In genomic region chr2:151828143-151828889, GRCh38 we compare ENCODE assay signal across 8 cellular contexts. TPM values are rescaled to one million over a fixed set of nuclear protein-coding genes. Genes with fewer than 3 reads are reported as not detected.
DNase-seq lines count a peak whose midpoint lies in the region; ATAC-seq, FAIRE-seq and TF ChIP-seq lines count a peak whose summit lies in the region.

ARL5A (minus strand) TSS chr2:151828421; CDS start chr2:151828176, 245 bp downstream.

- CTCF ChIA-PET in Calu3 (lab: Charles Lee) = interaction anchor here (0.7 to 0.8 kb wide), 2 partner anchors 8 to 63 kb away, joined by 3 read pairs; no protein-coding TSS in a partner anchor
- CTCF ChIA-PET in endothelial cell of umbilical vein (lab: Charles Lee) = interaction anchor here (0.6 to 2.5 kb wide), 9 partner anchors 9 to 197 kb away, joined by 3 to 10 read pairs (median 5); no protein-coding TSS in a partner anchor

- peak; percentile 92 for FAIRE-seq in endothelial cell of umbilical vein (lab: Jason Lieb, UNC)

- peak; percentile 87 for TF ChIP-seq POLR2A in endothelial cell of umbilical vein (IDR thresholded peaks at IDR 0.05; ENCODE audit: low read depth, low read length)

- peak; percentile 96 for DNase-seq in Calu3
- DNase-seq in activated CD8-positive, alpha-beta memory T cell treated with anti-CD3 and anti-CD28 coated beads, Interleukin-2, amount 50 U/mL, for 4 hours = peak; percentile 95
- peak; percentile 98 for DNase-seq in endothelial cell of umbilical vein (ENCODE audit: low read depth, low spot score)
- DNase-seq in midbrain (lab: John Stamatoyannopoulos, UW) = peak; percentile 97
- DNase-seq in stimulated activated CD8-positive, alpha-beta memory T cell treated with anti-CD3 and anti-CD28 coated beads, Interleukin-2, amount 100 ng/mL, for 1 hour (ENCODE audit: low read depth in 2 of 2) = peak; percentile 89 to 93

- TF ChIP-seq CTCF in Calu3 (IDR thresholded peaks at IDR 0.05; ENCODE audit: unreplicated experiment) = no peak
- no peak for TF ChIP-seq CTCF in OCI-LY1 (IDR thresholded peaks at IDR 0.05; ENCODE audit: low read length)
- no peak for TF ChIP-seq CTCF in endothelial cell of umbilical vein (IDR thresholded peaks at IDR 0.05; ENCODE audit: extremely low read depth in 1 of 2, insufficient read depth in 1 of 2, low read depth in 1 of 2, low read length in 2 of 2)

- ATAC-seq in GM21447 (IDR thresholded peaks at IDR 0.05; ENCODE audit: unreplicated experiment) = peak; percentile 94

- no TSS peak for BruUV-seq in Calu3 (replicated peaks; lab: Mats Ljungman, UMichigan)
- no TSS peak for BruUV-seq in endothelial cell of umbilical vein (replicated peaks; lab: Mats Ljungman, UMichigan)

- H2AFZ ChIP-seq in OCI-LY1 (ENCODE audit: low read length) (peak within 1 kb of the TSS; percentile 11), endothelial cell of umbilical vein (ENCODE audit: low read depth, low read length) (peak within 1 kb of the TSS; percentile 96)

- H3K27me3 Mint-ChIP-seq in Calu3 (ENCODE audit: unreplicated experiment) = no peaks in the 10 kb centered on the region

- H3K4me2 ChIP-seq in OCI-LY1 (ENCODE audit: low read length) = peak within 1 kb of the TSS; percentile 76
- peak within 1 kb of the TSS; percentile 99 for H3K4me2 ChIP-seq in endothelial cell of umbilical vein (ENCODE audit: insufficient read depth, low read length)

- H3K9me1 ChIP-seq in endothelial cell of umbilical vein (replicated peaks; ENCODE audit: control insufficient read depth, extremely low read depth, insufficient read depth, low read length) = no peaks in the 10 kb centered on the region

- intact Hi-C loops in Calu3 (cut with micrococcal nuclease; ENCODE audit: unreplicated experiment) = loop anchor here (5.0 kb wide), 1 partner anchor 174 kb away; no protein-coding TSS in a partner anchor
- intact Hi-C loops in endothelial cell of umbilical vein (cut with micrococcal nuclease) = loop anchor here (1.0 to 5.0 kb wide), 7 partner anchors 51 to 889 kb away; partner anchors contain the start of genes ARL6IP6 and PRPF40A

- H3K79me2 ChIP-seq in OCI-LY1 (ENCODE audit: insufficient read depth, low read length) (peaks cover 47% of the 10 kb centered on the region), endothelial cell of umbilical vein (ENCODE audit: control insufficient read depth, insufficient read depth, low read length) (peaks cover 49% of the 10 kb centered on the region)

- H3K27ac Mint-ChIP-seq in Calu3 (ENCODE audit: unreplicated experiment) = peak within 1 kb of the TSS; percentile 98

- H3K9ac ChIP-seq in HUES64 (ENCODE audit: low read depth, low read length) = peak within 1 kb of the TSS; percentile 92
- H3K9ac ChIP-seq in OCI-LY1 (ENCODE audit: low read length) = peak within 1 kb of the TSS; percentile 90
- H3K9ac ChIP-seq in endothelial cell of umbilical vein (replicated peaks; ENCODE audit: extremely low read depth, insufficient read depth, low read length) = peak within 1 kb of the TSS; percentile 97

- under 1% methylated on average over 64 of the region's 64 CpGs for WGBS in HUES64

- H3K4me1 Mint-ChIP-seq in Calu3 (ENCODE audit: low read depth, unreplicated experiment) = peaks cover 36% of the 10 kb centered on the region

- no peaks in the 10 kb centered on the region for H3K27me3 ChIP-seq in HUES64 (ENCODE audit: insufficient read depth, low read length)
- H3K27me3 ChIP-seq in OCI-LY1 (ENCODE audit: insufficient read depth, low read length) = no peaks in the 10 kb centered on the region
- no peaks in the 10 kb centered on the region for H3K27me3 ChIP-seq in endothelial cell of umbilical vein (ENCODE audit: control insufficient read depth in 2 of 2, insufficient read depth in 2 of 2, low read length in 2 of 2)

- H3K9me3 Mint-ChIP-seq in Calu3 (ENCODE audit: low read depth, unreplicated experiment) = no peaks in the 10 kb centered on the region

- H4K20me1 ChIP-seq in OCI-LY1 (ENCODE audit: insufficient read depth, low read length) = no peaks in the 10 kb centered on the region
- peaks cover 3% of the 10 kb centered on the region for H4K20me1 ChIP-seq in endothelial cell of umbilical vein (replicated peaks; ENCODE audit: control insufficient read depth, extremely low read depth, insufficient read depth, low read length)

- POLR2A ChIA-PET in endothelial cell of umbilical vein (lab: Charles Lee) = interaction anchor here (0.7 to 0.9 kb wide), 2 partner anchors 51 to 86 kb away, joined by 3 to 5 read pairs; no protein-coding TSS in a partner anchor

- H3K4me1 ChIP-seq in HUES64 (ENCODE audit: insufficient read depth, low read length) = peaks cover 42% of the 10 kb centered on the region
- peaks cover 38% of the 10 kb centered on the region for H3K4me1 ChIP-seq in OCI-LY1 (ENCODE audit: insufficient read depth, low read length, severe bottlenecking)
- peaks cover 33% of the 10 kb centered on the region for H3K4me1 ChIP-seq in endothelial cell of umbilical vein (ENCODE audit: control insufficient read depth, extremely low read depth, insufficient read depth, low read length)

- no peaks in the 10 kb centered on the region for H3F3A ChIP-seq in OCI-LY1 (ENCODE audit: insufficient read depth, low read length)

- H3K9me2 ChIP-seq in OCI-LY1 (ENCODE audit: low read depth, low read length) = no peaks in the 10 kb centered on the region

- H3K27ac ChIP-seq in HUES64 (ENCODE audit: low read depth, low read length) = peak within 1 kb of the TSS; percentile 80
- peak within 1 kb of the TSS; percentile 36 for H3K27ac ChIP-seq in OCI-LY1 (ENCODE audit: low read depth, low read length, poor library complexity, severe bottlenecking)
- H3K27ac ChIP-seq in endothelial cell of umbilical vein (ENCODE audit: insufficient read depth, low read depth, low read length) = peak within 1 kb of the TSS; percentile 89

- H3K4me3 Mint-ChIP-seq in Calu3 (ENCODE audit: low read depth, unreplicated experiment) = peak within 1 kb of the TSS; percentile 97

- H3K9me3 ChIP-seq in HUES64 (ENCODE audit: insufficient read depth, low read depth, low read length) = no peaks in the 10 kb centered on the region
- H3K9me3 ChIP-seq in OCI-LY1 (ENCODE audit: low read length) = no peaks in the 10 kb centered on the region
- no peaks in the 10 kb centered on the region for H3K9me3 ChIP-seq in endothelial cell of umbilical vein (replicated peaks; ENCODE audit: control insufficient read depth, insufficient read depth, low read length)

- dilution Hi-C loops in endothelial cell of umbilical vein (cut with MboI; ENCODE audit: extremely low pct_ligation_motif_present, low sequenced_read_pairs) = no loop called here

- H3K36me3 ChIP-seq in HUES64 (ENCODE audit: insufficient read depth, low read length) = no peaks in the 10 kb centered on the region
- H3K36me3 ChIP-seq in OCI-LY1 (ENCODE audit: insufficient read depth, low read length) = peaks cover 7% of the 10 kb centered on the region
- no peaks in the 10 kb centered on the region for H3K36me3 ChIP-seq in endothelial cell of umbilical vein (ENCODE audit: control insufficient read depth in 2 of 2, extremely low read depth in 1 of 2, insufficient read depth in 2 of 2, low read length in 2 of 2)

- peaks cover 23% of the 10 kb centered on the region for H3K36me3 Mint-ChIP-seq in Calu3 (ENCODE audit: insufficient read depth, unreplicated experiment)

- peak within 1 kb of the TSS; percentile 86 for H3K4me3 ChIP-seq in HUES64 (ENCODE audit: low read length)
- peak within 1 kb of the TSS; percentile 87 for H3K4me3 ChIP-seq in OCI-LY1 (ENCODE audit: low read depth, low read length, poor library complexity, severe bottlenecking)
- H3K4me3 ChIP-seq in endothelial cell of umbilical vein (replicated peaks in 1 of 3; ENCODE audit: insufficient read depth in 1 of 3, low read depth in 1 of 3, low read length in 3 of 3) = peak within 1 kb of the TSS; percentile 74 to 100 (median 99)

TF ChIP-seq in endothelial cell of umbilical vein, 7 proteins besides CTCF, POLR2A, EP300 and RAD21:
- TF ChIP-seq GATA2 (IDR thresholded peaks at IDR 0.05; ENCODE audit: insufficient read depth, insufficient read length, low read depth, low read length) (no peak), MYC (IDR thresholded peaks at IDR 0.05; ENCODE audit: low read depth, low read length) (peak; percentile 54), MAX (IDR thresholded peaks at IDR 0.05; ENCODE audit: insufficient read depth, insufficient read length) (peak; percentile 34), JUN (IDR thresholded peaks at IDR 0.05; ENCODE audit: borderline replicate concordance, insufficient read depth, insufficient read length, low read depth) (no peak), POLR2AphosphoS5 (IDR thresholded peaks at IDR 0.05; ENCODE audit: insufficient read depth, low read depth, low read length) (peak; percentile 93), EZH2 (IDR thresholded peaks at IDR 0.05; ENCODE audit: borderline replicate concordance, low read depth, low read length, severe bottlenecking) (no peak), FOS (IDR thresholded peaks at IDR 0.05; ENCODE audit: borderline replicate concordance, insufficient read depth, low read length) (peak; percentile 21)

RNA-seq across cellular contexts. Expression of gene ARL5A, which starts in this region (rescaled TPM):
- total RNA-seq in Calu3 (2022) (45.0 and 53.7 TPM in 2 replicates), endothelial cell of umbilical vein (73.2 and 77.5 TPM in 2 replicates)
- 34.2 TPM for polyA plus RNA-seq in HUES64 (2013, experiment 1 of 2)
- polyA plus RNA-seq in HUES64 (2013, experiment 2 of 2) = 42.1 TPM
- polyA plus RNA-seq in endothelial cell of umbilical vein = 18.0 and 25.8 TPM in 2 replicates
- polyA plus RNA-seq in endothelial cell of umbilical vein (2011; cell fraction: cytosol; rRNA removed) = 32.8 and 41.4 TPM in 2 replicates
- polyA plus RNA-seq in endothelial cell of umbilical vein (2011; cell fraction: nucleus; rRNA removed) = 27.4 and 29.4 TPM in 2 replicates
- 38.7 and 49.2 TPM in 2 replicates for polyA plus RNA-seq in endothelial cell of umbilical vein (2012)
- 52.0 and 64.5 TPM in 2 replicates for polyA minus RNA-seq in endothelial cell of umbilical vein
- polyA minus RNA-seq in endothelial cell of umbilical vein (2011; cell fraction: cytosol; rRNA and poly(A)+ RNA removed) = 11.6 TPM
- 52.4 and 67.5 TPM in 2 replicates for polyA minus RNA-seq in endothelial cell of umbilical vein (2011; cell fraction: nucleus; rRNA and poly(A)+ RNA removed)

Comparison
In these comparisons a context has a peak if more than half of its experiments do, and no peak if none do; other contexts are left out.
1. Peak in every context shown above with its lines: DNase-seq, ATAC-seq, H3K4me3 ChIP-seq and H3K27ac ChIP-seq.
2. H3K27ac ChIP-seq: peak in every context shown above with its lines; median percentile 89 in endothelial cell of umbilical vein; 80 in HUES64; 36 in OCI-LY1.